16 cellular contexts compared by ENCODE assay signal in the genomic region with DNA sequence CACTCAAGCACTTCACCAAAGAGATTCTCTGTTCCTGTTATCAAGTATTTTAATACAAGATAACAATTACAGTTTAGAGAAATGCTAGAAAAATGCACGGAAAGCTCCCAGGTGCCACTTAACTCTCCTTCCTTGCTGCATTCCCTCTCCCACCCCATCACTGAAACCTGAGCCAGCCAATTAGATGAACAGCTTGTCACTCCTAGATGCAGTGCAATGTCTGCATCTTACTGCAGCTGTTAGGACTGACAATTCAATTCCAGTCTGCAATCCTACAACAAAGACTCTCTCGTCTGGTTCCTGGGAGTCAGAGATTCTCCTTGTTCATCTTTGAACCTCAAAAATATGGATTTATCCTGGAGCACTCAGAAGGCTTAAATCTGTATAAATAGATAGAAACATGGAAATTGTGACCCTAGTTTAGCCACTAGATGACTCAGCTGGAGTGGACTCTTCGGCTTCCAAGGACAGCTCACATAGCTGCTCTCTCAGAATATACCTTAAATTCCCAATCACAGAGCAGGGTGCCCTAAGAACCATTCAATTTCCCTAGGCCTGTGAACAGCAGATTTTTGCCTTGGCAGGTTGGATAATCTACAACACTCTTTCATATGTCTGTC.
DNase-seq lines count a peak whose midpoint lies in the region; ATAC-seq and TF ChIP-seq lines count a peak whose summit lies in the region.
"Had no signal": no experiment of that assay in that cellular context is flagged by ENCODE, and none has a peak within 500 bp of the region (broad histone marks: within the 10 kb centered on the region; RNA-seq: fewer than 3 reads in every experiment).

No MANE protein-coding gene starts in this region.

- intact Hi-C loops in ascending aorta (cut with DNase I) = no loop called here

- H3K36me3 Mint-ChIP-seq in endodermal cell (ENCODE audit: low read depth) = no peaks in the 10 kb centered on the region

- ATAC-seq in GM19023 (IDR thresholded peaks at IDR 0.05; ENCODE audit: unreplicated experiment) = no peak
- no peak for ATAC-seq in HG03135 (IDR thresholded peaks at IDR 0.05; ENCODE audit: unreplicated experiment)
- ATAC-seq: K562, mucosa of descending colon had no signal

- H3K27ac ChIP-seq in endodermal cell (ENCODE audit: low read depth, low read length) = no peak overlapping the region
- H3K27ac ChIP-seq in ascending aorta = no peak overlapping the region
- H3K27ac ChIP-seq: prostate gland, RWPE1, transverse colon had no signal

- no peaks in the 10 kb centered on the region for H3K27me3 ChIP-seq in endodermal cell (ENCODE audit: control insufficient read depth, insufficient read depth, low read length, poor library complexity, severe bottlenecking)
- no peaks in the 10 kb centered on the region for H3K27me3 ChIP-seq in ascending aorta
- H3K27me3 ChIP-seq: transverse colon had no signal

- H3K9me3 ChIP-seq in endodermal cell (ENCODE audit: control insufficient read depth, low read length) (no peaks in the 10 kb centered on the region), ascending aorta (no peaks in the 10 kb centered on the region)
- H3K9me3 ChIP-seq: mucosa of descending colon, prostate gland, transverse colon had no signal

- no peak overlapping the region for H3K4me3 Mint-ChIP-seq in endodermal cell
- H3K4me3 Mint-ChIP-seq: activated T-helper 1 cell treated with anti-CD3 and anti-CD28 coated beads, Interleukin-12 subunit alpha, Interleukin-12 subunit beta, Interleukin-2, Interleukin-4 antibody, amounts not matched to agents 30 ng/mL and 10 ng/mL and 1 ng/mL, durations not matched to agents 14 hours and 24 hours and 36 hours had no signal

- H3K4me1 Mint-ChIP-seq in endodermal cell = peaks cover 7% of the 10 kb centered on the region

- WGBS in endodermal cell (ENCODE audit: insufficient coverage in 1 of 2, insufficient read length in 1 of 2), 2 experiments = 53 to 54% methylated on average over 3 of the region's 3 CpGs

- H3K9ac ChIP-seq in endodermal cell (ENCODE audit: extremely low read depth, low read length, poor library complexity, severe bottlenecking) = no peak overlapping the region

- H3K4me3 ChIP-seq in endodermal cell (ENCODE audit: low read length) (no peak overlapping the region), ascending aorta (no peak overlapping the region)
- H3K4me3 ChIP-seq: K562, mucosa of descending colon, prostate gland, transverse colon had no signal

- DNase-seq in NCI-H345 (lab: John Stamatoyannopoulos, UW) (peak; percentile 23), NCI-H345 treated with DMSO at 0.1 percent for 48 hours (lab: John Stamatoyannopoulos, UW; ENCODE audit: unreplicated experiment) (no peak), NCI-H2227 treated with DMSO at 0.1 percent for 48 hours (lab: John Stamatoyannopoulos, UW) (peak; percentile 68), endodermal cell (peak; percentile 61), superior temporal gyrus (ENCODE audit: extremely low spot score) (peak; percentile 56), ascending aorta (ENCODE audit: low spot score in 2 of 2) (no peak)
- DNase-seq: mucosa of descending colon; stimulated activated CD8-positive, alpha-beta memory T cell treated with anti-CD3 and anti-CD28 coated beads, Interleukin-4, amount 100 ng/mL, for 48 hours; T-helper 2 cell; transverse colon had no signal

- TF ChIP-seq CTCF in endodermal cell (conservative IDR thresholded peaks at IDR 0.05) (no peak), ascending aorta (IDR thresholded peaks at IDR 0.05) (no peak)

- H3K27me3 Mint-ChIP-seq in endodermal cell (ENCODE audit: insufficient read depth) = no peaks in the 10 kb centered on the region

- no peaks in the 10 kb centered on the region for H3K9me3 Mint-ChIP-seq in endodermal cell
- H3K9me3 Mint-ChIP-seq: activated T-helper 1 cell treated with anti-CD3 and anti-CD28 coated beads, Interleukin-12 subunit alpha, Interleukin-12 subunit beta, Interleukin-2, Interleukin-4 antibody, amounts not matched to agents 30 ng/mL and 10 ng/mL and 1 ng/mL, durations not matched to agents 14 hours and 24 hours and 36 hours had no signal

- H3K27ac Mint-ChIP-seq in endodermal cell = no peak overlapping the region
- H3K27ac Mint-ChIP-seq: activated T-helper 1 cell treated with anti-CD3 and anti-CD28 coated beads, Interleukin-12 subunit alpha, Interleukin-12 subunit beta, Interleukin-2, Interleukin-4 antibody, amounts not matched to agents 30 ng/mL and 10 ng/mL and 1 ng/mL, durations not matched to agents 14 hours and 24 hours and 36 hours had no signal

- no peaks in the 10 kb centered on the region for H3K36me3 ChIP-seq in endodermal cell (ENCODE audit: control insufficient read depth, insufficient read depth, low read length)
- no peaks in the 10 kb centered on the region for H3K36me3 ChIP-seq in ascending aorta
- H3K36me3 ChIP-seq: prostate gland, transverse colon had no signal

- no peaks in the 10 kb centered on the region for H3K4me1 ChIP-seq in endodermal cell (ENCODE audit: control insufficient read depth, insufficient read depth, low read length)
- H3K4me1 ChIP-seq in ascending aorta = no peaks in the 10 kb centered on the region
- H3K4me1 ChIP-seq: prostate gland, transverse colon had no signal

Comparison
In these comparisons a context has a peak if more than half of its experiments do, and no peak if none do; other contexts are left out.
1. DNase-seq: peak in NCI-H345 (single experiment), NCI-H2227 treated with DMSO at 0.1 percent for 48 hours (single experiment), endodermal cell (single experiment) and superior temporal gyrus (single experiment); none in NCI-H345 treated with DMSO at 0.1 percent for 48 hours (single experiment) and ascending aorta (0 of 2).